In genomic region chr18:12569791-12570190, GRCh38 we compare ENCODE assay signal across 7 cellular contexts.
"Had no signal": no experiment of that assay in that cellular context is flagged by ENCODE, and none has a peak within 500 bp of the region (broad histone marks: within the 10 kb centered on the region; RNA-seq: fewer than 3 reads in every experiment).

No MANE protein-coding gene starts in this region.

- FAIRE-seq: HTR-8/SVneo, K562 had no signal

- H2AFZ ChIP-seq: GM23248 had no signal

- H3K27ac ChIP-seq: GM23248 had no signal

- H3K4me3 ChIP-seq: GM23248, K562 had no signal

- ATAC-seq: K562 had no signal

- DNase-seq: GOT3, H9, HCEC 1CT, IMR-90 had no signal

- H3K9ac ChIP-seq: GM23248 had no signal
